Comparison of ENCODE assay signal across 23 cellular contexts in genomic region chr19:41154060-41154459, GRCh38. TPM values are rescaled to one million over a fixed set of nuclear protein-coding genes. Genes with fewer than 3 reads are reported as not detected.
DNase-seq lines count a peak whose midpoint lies in the region; ATAC-seq and TF ChIP-seq lines count a peak whose summit lies in the region.
"Had no signal": no experiment of that assay in that cellular context is flagged by ENCODE, and none has a peak within 500 bp of the region (broad histone marks: within the 10 kb centered on the region; RNA-seq: fewer than 3 reads in every experiment).

No MANE protein-coding gene starts in this region.

- H3K79me2 ChIP-seq in PC-3 (ENCODE audit: low read length) = no peaks in the 10 kb centered on the region

- no peaks in the 10 kb centered on the region for H3F3A ChIP-seq in PC-3 (ENCODE audit: low read length, unreplicated experiment)

- CTCF ChIA-PET in HEK293T (lab: Yijun Ruan, JAX) (no interaction called here), PC-3 (lab: Charles Lee) (no interaction called here), Caco-2 (lab: Charles Lee) (no interaction called here)
- CTCF ChIA-PET in activated CD8-positive, alpha-beta T cell treated with anti-CD3 and anti-CD28 coated beads, Interleukin-2, amount 10 ng/mL, durations not matched to agents 7 days and 5 days (lab: Charles Lee) = no interaction called here

- POLR2A ChIA-PET in HEK293T (lab: Yijun Ruan, JAX) = no interaction called here
- POLR2A ChIA-PET in PC-3 (lab: Charles Lee; ENCODE audit: unreplicated experiment) = no interaction called here
- POLR2A ChIA-PET in activated CD8-positive, alpha-beta T cell treated with anti-CD3 and anti-CD28 coated beads, Interleukin-2, amount 10 ng/mL, durations not matched to agents 7 days and 5 days (lab: Charles Lee) = no interaction called here
- POLR2A ChIA-PET in Caco-2 (lab: Charles Lee) = no interaction called here

- H3K4me1 ChIP-seq in PC-3 (ENCODE audit: insufficient read depth, low read length) = no peaks in the 10 kb centered on the region
- peaks cover 12% of the 10 kb centered on the region for H3K4me1 ChIP-seq in Caco-2
- H3K4me1 ChIP-seq: BLaER1 treated with 17β-estradiol and CSF1 and Interleukin-3, amounts not matched to agents 10 nM and 100 nM had no signal

- no peak overlapping the region for H3K27ac ChIP-seq in PC-3 (ENCODE audit: low read length)
- H3K27ac ChIP-seq: 22Rv1; A549; BLaER1 treated with 17β-estradiol and CSF1 and Interleukin-3, amounts not matched to agents 10 nM and 100 nM; C4-2B had no signal

- no peak for TF ChIP-seq CTCF in PC-3 (conservative IDR thresholded peaks at IDR 0.05; ENCODE audit: low read depth, low read length)
- no peak for TF ChIP-seq CTCF in Caco-2 (IDR thresholded peaks at IDR 0.05; ENCODE audit: insufficient read depth in 1 of 2, low read depth in 1 of 2, low read length in 1 of 2, severe bottlenecking in 1 of 2, unreplicated experiment in 1 of 2)

- H3K27me3 Mint-ChIP-seq in activated CD8-positive, alpha-beta T cell treated with anti-CD3 and anti-CD28 coated beads, Interleukin-2, amount 10 ng/mL, durations not matched to agents 7 days and 5 days (ENCODE audit: low read depth) = no peaks in the 10 kb centered on the region
- no peaks in the 10 kb centered on the region for H3K27me3 Mint-ChIP-seq in Caco-2 (ENCODE audit: insufficient read depth, unreplicated experiment)
- H3K27me3 Mint-ChIP-seq: CD4-positive, alpha-beta T cell had no signal

- no peaks in the 10 kb centered on the region for H3K4me1 Mint-ChIP-seq in activated CD8-positive, alpha-beta T cell treated with anti-CD3 and anti-CD28 coated beads, Interleukin-2, amount 10 ng/mL, durations not matched to agents 7 days and 5 days (ENCODE audit: low read depth)
- H3K4me1 Mint-ChIP-seq in Caco-2 (ENCODE audit: low read depth, unreplicated experiment) = peaks cover 11% of the 10 kb centered on the region
- H3K4me1 Mint-ChIP-seq: B cell had no signal

- no peaks in the 10 kb centered on the region for H4K20me1 ChIP-seq in PC-3 (ENCODE audit: low read length)
- H4K20me1 ChIP-seq: BLaER1 treated with 17β-estradiol and CSF1 and Interleukin-3, amounts not matched to agents 10 nM and 100 nM had no signal

- no peak overlapping the region for H3K4me3 ChIP-seq in PC-3 (ENCODE audit: low read length)
- no peak overlapping the region for H3K4me3 ChIP-seq in Caco-2 (ENCODE audit: low read depth, low read length)
- H3K4me3 ChIP-seq: A549; BLaER1 treated with 17β-estradiol and CSF1 and Interleukin-3, amounts not matched to agents 10 nM and 100 nM; GM12878 had no signal

- no peak overlapping the region for H2AFZ ChIP-seq in PC-3 (ENCODE audit: low read length)

- no peak for ATAC-seq in PC-3
- ATAC-seq in activated naive CD4-positive, alpha-beta T cell treated with anti-CD3 and anti-CD28 coated beads, Interleukin-2, amount 50 U/mL, for 72 hours = no peak
- no peak for ATAC-seq in activated CD8-positive, alpha-beta T cell treated with anti-CD3 and anti-CD28 coated beads, Interleukin-2, amount 10 ng/mL, durations not matched to agents 7 days and 5 days
- ATAC-seq: A549; CD8-positive, alpha-beta T cell; GM12878 had no signal

- H3K27me3 ChIP-seq in PC-3 (ENCODE audit: low read length) (no peaks in the 10 kb centered on the region), Caco-2 (replicated peaks; ENCODE audit: control insufficient read depth, insufficient read depth, low read length) (no peaks in the 10 kb centered on the region)
- H3K27me3 ChIP-seq: BLaER1 treated with 17β-estradiol and CSF1 and Interleukin-3, amounts not matched to agents 10 nM and 100 nM had no signal

- peak; percentile 48 for DNase-seq in Caki2 (ENCODE audit: low read depth)
- DNase-seq in H4 (ENCODE audit: low spot score) = peak; percentile 76
- DNase-seq in HEK293T (ENCODE audit: extremely low spot score) = no peak
- peak; percentile 4 for DNase-seq in PC-3
- DNase-seq in ecto neural progenitor cell (ENCODE audit: low spot score) = no peak
- DNase-seq in activated naive CD4-positive, alpha-beta T cell treated with anti-CD3 and anti-CD28 coated beads, Interleukin-2, amount 50 U/mL, for 72 hours (ENCODE audit: low spot score in 2 of 2) = no peak
- no peak for DNase-seq in activated CD8-positive, alpha-beta T cell treated with anti-CD3 and anti-CD28 coated beads, Interleukin-2, amount 10 ng/mL, durations not matched to agents 7 days and 5 days
- DNase-seq in Caco-2 = no peak
- DNase-seq: AML-193; Calu3; CD4-positive, alpha-beta T cell; CD8-positive, alpha-beta T cell; DMS79 treated with DMSO at 0.1 percent for 48 hours; EL; GDM1 had no signal

- no peak overlapping the region for H3K4me2 ChIP-seq in PC-3 (ENCODE audit: low read length)
- H3K4me2 ChIP-seq: A549; BLaER1 treated with 17β-estradiol and CSF1 and Interleukin-3, amounts not matched to agents 10 nM and 100 nM had no signal

- no TSS peak for BruUV-seq in PC-3 (replicated peaks; lab: Mats Ljungman, UMichigan)
- BruUV-seq in Caco-2 (replicated peaks; lab: Mats Ljungman, UMichigan) = no TSS peak

- H3K9me2 ChIP-seq in PC-3 (replicated peaks; ENCODE audit: low read length) = no peaks in the 10 kb centered on the region

- H3K27ac Mint-ChIP-seq in activated naive CD4-positive, alpha-beta T cell treated with anti-CD3 and anti-CD28 coated beads, Interleukin-2, amount 50 U/mL, for 72 hours = no peak overlapping the region
- no peak overlapping the region for H3K27ac Mint-ChIP-seq in activated CD8-positive, alpha-beta T cell treated with anti-CD3 and anti-CD28 coated beads, Interleukin-2, amount 10 ng/mL, durations not matched to agents 7 days and 5 days
- no peak overlapping the region for H3K27ac Mint-ChIP-seq in Caco-2 (ENCODE audit: unreplicated experiment)
- H3K27ac Mint-ChIP-seq: B cell; CD4-positive, alpha-beta T cell; CD8-positive, alpha-beta T cell had no signal

- no peak overlapping the region for H3K4me3 Mint-ChIP-seq in activated CD8-positive, alpha-beta T cell treated with anti-CD3 and anti-CD28 coated beads, Interleukin-2, amount 10 ng/mL, durations not matched to agents 7 days and 5 days
- no peak overlapping the region for H3K4me3 Mint-ChIP-seq in Caco-2 (ENCODE audit: unreplicated experiment)
- H3K4me3 Mint-ChIP-seq: B cell; CD4-positive, alpha-beta T cell; CD8-positive, alpha-beta T cell had no signal

- no peaks in the 10 kb centered on the region for H3K36me3 Mint-ChIP-seq in activated naive CD4-positive, alpha-beta T cell treated with anti-CD3 and anti-CD28 coated beads, Interleukin-2, amount 50 U/mL, for 72 hours
- H3K36me3 Mint-ChIP-seq in activated CD8-positive, alpha-beta T cell treated with anti-CD3 and anti-CD28 coated beads, Interleukin-2, amount 10 ng/mL, durations not matched to agents 7 days and 5 days (ENCODE audit: low read depth) = no peaks in the 10 kb centered on the region
- peaks cover 15% of the 10 kb centered on the region for H3K36me3 Mint-ChIP-seq in Caco-2 (ENCODE audit: insufficient read depth, unreplicated experiment)
- H3K36me3 Mint-ChIP-seq: CD8-positive, alpha-beta T cell had no signal

- H3K36me3 ChIP-seq in PC-3 (ENCODE audit: low read depth, low read length) (no peaks in the 10 kb centered on the region), Caco-2 (ENCODE audit: control insufficient read depth, insufficient read depth, low read length) (no peaks in the 10 kb centered on the region)
- H3K36me3 ChIP-seq: BLaER1 treated with 17β-estradiol and CSF1 and Interleukin-3, amounts not matched to agents 10 nM and 100 nM had no signal

- H3K9me3 ChIP-seq in PC-3 (ENCODE audit: low read length) (no peaks in the 10 kb centered on the region), Caco-2 (no peaks in the 10 kb centered on the region)

- H3K9ac ChIP-seq in PC-3 (ENCODE audit: low read length) = no peak overlapping the region
- H3K9ac ChIP-seq: BLaER1 treated with 17β-estradiol and CSF1 and Interleukin-3, amounts not matched to agents 10 nM and 100 nM had no signal

- in situ Hi-C loops in Caki2 (cut with HindIII; ENCODE audit: low pct_unique_long_range_greater_than_20kb, low sequenced_read_pairs) = no loop called here

- intact Hi-C loops in PC-3 (cut with micrococcal nuclease) = no loop called here
- intact Hi-C loops in Caco-2 (cut with micrococcal nuclease; ENCODE audit: unreplicated experiment) = no loop called here

- no peaks in the 10 kb centered on the region for H3K9me3 Mint-ChIP-seq in activated naive CD4-positive, alpha-beta T cell treated with anti-CD3 and anti-CD28 coated beads, Interleukin-2, amount 50 U/mL, for 72 hours
- H3K9me3 Mint-ChIP-seq in activated CD8-positive, alpha-beta T cell treated with anti-CD3 and anti-CD28 coated beads, Interleukin-2, amount 10 ng/mL, durations not matched to agents 7 days and 5 days (ENCODE audit: insufficient read depth) = no peaks in the 10 kb centered on the region
- no peaks in the 10 kb centered on the region for H3K9me3 Mint-ChIP-seq in Caco-2 (ENCODE audit: unreplicated experiment)
- H3K9me3 Mint-ChIP-seq: CD4-positive, alpha-beta T cell had no signal

TF ChIP-seq in HEK293T, 16 proteins besides CTCF, POLR2A, EP300 and RAD21:
- TF ChIP-seq BHLHE40 (IDR thresholded peaks at IDR 0.05; ENCODE audit: borderline replicate concordance) (no peak), ZNF384 (IDR thresholded peaks at IDR 0.05) (peak; percentile 81)

RNA-seq across cellular contexts. Expression of gene CYP2S1, which starts 39.0 kb away (rescaled TPM):
- total RNA-seq in Caki2 (2014; rRNA removed; shearing (Covaris generic); ENCODE audit: low replicate concordance) = 10.6 and 40.2 TPM in 2 replicates
- total RNA-seq in H4 (2014; rRNA removed; shearing (Covaris generic)) = 3.0 and 4.1 TPM in 2 replicates
- total RNA-seq in PC-3 (2014; rRNA removed) (8.6 and 10.3 TPM in 2 replicates), Caco-2 (2022) (56.0 and 63.0 TPM in 2 replicates)
- total RNA-seq in activated naive CD4-positive, alpha-beta T cell treated with anti-CD3 and anti-CD28 coated beads, Interleukin-2, amount 50 U/mL, for 72 hours = 1 to 10 TPM in 1 of 2 donors, under 1 TPM in 1; 0.91 to 2.0 TPM
- total RNA-seq in activated CD8-positive, alpha-beta T cell treated with anti-CD3 and anti-CD28 coated beads, Interleukin-2, amount 10 ng/mL, durations not matched to agents 7 days and 5 days = under 1 TPM; 0.83 to 0.95 TPM
- total RNA-seq: B cell, G401 had no signal

RNA-seq across cellular contexts. Expression of gene CYP2F1, which starts 39.8 kb away (rescaled TPM):
- total RNA-seq in Caki2 (2014; rRNA removed; shearing (Covaris generic); ENCODE audit: low replicate concordance) = not detected in 2 replicates
- total RNA-seq in H4 (2014; rRNA removed; shearing (Covaris generic)) = not detected in 2 replicates
- total RNA-seq in PC-3 (2014; rRNA removed) (not detected in 2 replicates), Caco-2 (2022) (not detected in 2 replicates)
- total RNA-seq in activated naive CD4-positive, alpha-beta T cell treated with anti-CD3 and anti-CD28 coated beads, Interleukin-2, amount 50 U/mL, for 72 hours = not detected
- not detected for total RNA-seq in activated CD8-positive, alpha-beta T cell treated with anti-CD3 and anti-CD28 coated beads, Interleukin-2, amount 10 ng/mL, durations not matched to agents 7 days and 5 days
- total RNA-seq: A172, B cell, Calu3, G401, GM12878 had no signal

Comparison
In these comparisons a context has a peak if more than half of its experiments do, and no peak if none do; other contexts are left out.
1. DNase-seq: peak in Caki2 (single experiment), H4 (single experiment) and PC-3 (single experiment); none in HEK293T (single experiment), ecto neural progenitor cell (single experiment), activated naive CD4-positive, alpha-beta T cell treated with anti-CD3 and anti-CD28 coated beads, Interleukin-2, amount 50 U/mL, for 72 hours (0 of 2), activated CD8-positive, alpha-beta T cell treated with anti-CD3 and anti-CD28 coated beads, Interleukin-2, amount 10 ng/mL, durations not matched to agents 7 days and 5 days (single experiment) and Caco-2 (0 of 2).